Comparison of ENCODE assay signal across 7 cellular contexts in genomic region chr1:173476197-173476663, GRCh38. TPM values are rescaled to one million over a fixed set of nuclear protein-coding genes. Genes with fewer than 3 reads are reported as not detected.
A peak's percentile ranks its signal among the peaks of the same experiment; 100 is the strongest.
DNase-seq lines count a peak whose midpoint lies in the region; ATAC-seq and TF ChIP-seq lines count a peak whose summit lies in the region.

No MANE protein-coding gene starts in this region.

- POLR2A ChIA-PET in WTC11 (lab: Charles Lee) = interaction anchor here (0.5 to 2.8 kb wide), 12 partner anchors 12 to 1541 kb away, joined by 3 to 10 read pairs (median 4); partner anchors contain the start of genes CENPL, DARS2, GAS5 and KLHL20

- WGBS in smooth muscle cell (ENCODE audit: low lambda C conversion rate) = 24% methylated on average over 5 of the region's 5 CpGs

- H3K4me2 ChIP-seq in smooth muscle cell = peak overlapping the region; percentile 88

- H3K4me1 Mint-ChIP-seq in WTC11 = peaks cover 41% of the 10 kb centered on the region
- peaks cover 5% of the 10 kb centered on the region for H3K4me1 Mint-ChIP-seq in glutamatergic neuron (ENCODE audit: low read depth, unreplicated experiment)

- H3K27me3 ChIP-seq in smooth muscle cell (ENCODE audit: low read depth) = no peaks in the 10 kb centered on the region

- H3K27me3 Mint-ChIP-seq in WTC11 (ENCODE audit: low read depth) (no peaks in the 10 kb centered on the region), glutamatergic neuron (ENCODE audit: unreplicated experiment) (peaks cover 2% of the 10 kb centered on the region)

- CTCF ChIA-PET in WTC11 (lab: Charles Lee) = interaction anchor here (1.2 to 3.3 kb wide), 2 partner anchors 27 to 46 kb away, joined by 6 to 28 read pairs; no protein-coding TSS in a partner anchor

- TF ChIP-seq CTCF in HFF-Myc (IDR thresholded peaks at IDR 0.05; ENCODE audit: low read depth, low read length, missing control alignments) (no peak), WTC11 (IDR thresholded peaks at IDR 0.05) (no peak), glutamatergic neuron (IDR thresholded peaks at IDR 0.05; ENCODE audit: partially characterized antibody, unreplicated experiment) (no peak), smooth muscle cell (IDR thresholded peaks at IDR 0.05; ENCODE audit: borderline replicate concordance, insufficient read depth, poor library complexity, severe bottlenecking) (no peak)

- peak overlapping the region; percentile 79 for H3K4me3 Mint-ChIP-seq in WTC11
- peak overlapping the region; percentile 88 for H3K4me3 Mint-ChIP-seq in glutamatergic neuron (ENCODE audit: unreplicated experiment)

- H3K4me3 ChIP-seq in HFF-Myc (replicated peaks; ENCODE audit: low read depth, low read length) (peak overlapping the region; percentile 60), smooth muscle cell (peak overlapping the region; percentile 60)

- H3K9me3 Mint-ChIP-seq in WTC11 (peaks cover 20% of the 10 kb centered on the region), glutamatergic neuron (ENCODE audit: unreplicated experiment) (peaks cover 4% of the 10 kb centered on the region)

- H3K27ac Mint-ChIP-seq in WTC11 (no peak overlapping the region), glutamatergic neuron (ENCODE audit: unreplicated experiment) (peak overlapping the region; percentile 72)

- H4K20me1 ChIP-seq in smooth muscle cell (ENCODE audit: low read depth) = peaks cover 32% of the 10 kb centered on the region

- H3K27ac ChIP-seq in smooth muscle cell (ENCODE audit: low read depth) = peak overlapping the region; percentile 94

- H3K36me3 ChIP-seq in smooth muscle cell (ENCODE audit: low read depth) = peaks cover under 1% of the 10 kb centered on the region

- peaks cover 44% of the 10 kb centered on the region for H3K4me1 ChIP-seq in smooth muscle cell (ENCODE audit: low read depth)

- no peaks in the 10 kb centered on the region for H3K9me3 ChIP-seq in smooth muscle cell (replicated peaks; ENCODE audit: low read depth)

- DNase-seq in HFF-Myc (ENCODE audit: extremely low read depth, low read depth) (no peak), WTC11 (ENCODE audit: low spot score) (no peak), glutamatergic neuron (no peak), smooth muscle cell (lab: John Stamatoyannopoulos, UW; ENCODE audit: unreplicated experiment) (no peak), NCI-H345 (lab: John Stamatoyannopoulos, UW) (no peak), NCI-H146 (lab: John Stamatoyannopoulos, UW) (no peak)

- H3K79me2 ChIP-seq in smooth muscle cell (ENCODE audit: low read depth) = peaks cover 52% of the 10 kb centered on the region

- H2AFZ ChIP-seq in smooth muscle cell (ENCODE audit: low read depth) = no peak overlapping the region

- peaks cover 16% of the 10 kb centered on the region for H3F3A ChIP-seq in smooth muscle cell (ENCODE audit: low read depth)

- H3K36me3 Mint-ChIP-seq in WTC11 (peaks cover 65% of the 10 kb centered on the region), glutamatergic neuron (ENCODE audit: unreplicated experiment) (peaks cover 7% of the 10 kb centered on the region)

- H3K9ac ChIP-seq in smooth muscle cell (ENCODE audit: low read depth) = peak overlapping the region; percentile 70

- ATAC-seq in WTC11 = no peak
- ATAC-seq in HG02759 (IDR thresholded peaks at IDR 0.05; ENCODE audit: unreplicated experiment) = no peak

TF ChIP-seq in WTC11, 78 proteins besides CTCF, POLR2A, EP300 and RAD21:
- no peak for TF ChIP-seq STAT6 (CRISPR knock-in tag; conservative IDR thresholded peaks at IDR 0.05; ENCODE audit: low read depth)
- no peak for TF ChIP-seq MYBL2 (CRISPR knock-in tag; IDR thresholded peaks at IDR 0.05)
- no peak for TF ChIP-seq ATF2 (CRISPR knock-in tag; IDR thresholded peaks at IDR 0.05; ENCODE audit: borderline replicate concordance, low read depth)
- TF ChIP-seq GRHL2 (CRISPR knock-in tag; IDR thresholded peaks at IDR 0.05; ENCODE audit: insufficient replicate concordance, severe bottlenecking) = no peak
- no peak for TF ChIP-seq ZMAT4 (CRISPR knock-in tag; IDR thresholded peaks at IDR 0.05)
- no peak for TF ChIP-seq ETV6 (CRISPR knock-in tag; IDR thresholded peaks at IDR 0.05)
- TF ChIP-seq E2F1 (CRISPR knock-in tag; IDR thresholded peaks at IDR 0.05) = no peak
- no peak for TF ChIP-seq FOXP1 (CRISPR knock-in tag; IDR thresholded peaks at IDR 0.05; ENCODE audit: borderline replicate concordance)
- no peak for TF ChIP-seq CDX4 (CRISPR knock-in tag; IDR thresholded peaks at IDR 0.05; ENCODE audit: borderline replicate concordance)

RNA-seq across cellular contexts. Expression of gene PRDX6, which starts 0.9 kb away (rescaled TPM):
- total RNA-seq in WTC11 (2021) = 512 to 538 TPM (median 516 TPM) in 3 replicates
- 29.3 TPM for total RNA-seq in glutamatergic neuron (ENCODE audit: unreplicated experiment)
- total RNA-seq in smooth muscle cell = 657 and 689 TPM in 2 replicates
- 484 and 526 TPM in 2 replicates for polyA plus RNA-seq in smooth muscle cell

Comparison
In these comparisons a context has a peak if more than half of its experiments do, and no peak if none do; other contexts are left out.
1. RNA of gene PRDX6, which starts 0.9 kb away (total RNA-seq): 657 to 689 TPM in smooth muscle cell and 512 to 538 TPM in WTC11; 29.3 TPM in glutamatergic neuron (single experiment); every median in the first group is over 10 times any median in the second.